In genomic region chr5:169636477-169637084, GRCh38 we compare ENCODE assay signal across 1 cellular context.
TF ChIP-seq lines count a peak whose summit lies in the region.

No MANE protein-coding gene starts in this region.

TF ChIP-seq in K562, 482 proteins besides CTCF, POLR2A, EP300 and RAD21 (continued from another document):
- TF ChIP-seq PATZ1 (CRISPR knock-in tag; IDR thresholded peaks at IDR 0.05; ENCODE audit: borderline replicate concordance), result no peak
- no peak for TF ChIP-seq U2AF1 (optimal IDR thresholded peaks at IDR 0.05; ENCODE audit: low read depth, low read length)
- TF ChIP-seq ZFP1 (CRISPR knock-in tag; IDR thresholded peaks at IDR 0.05), result no peak
- no peak for TF ChIP-seq ZNF224 (CRISPR knock-in tag; IDR thresholded peaks at IDR 0.05)
- TF ChIP-seq ZNF77 (CRISPR knock-in tag; IDR thresholded peaks at IDR 0.05), result no peak
- TF ChIP-seq ZC3H11A (IDR thresholded peaks at IDR 0.05; ENCODE audit: low read depth, low read length), result no peak
- no peak for TF ChIP-seq MXD1 (CRISPR knock-in tag; IDR thresholded peaks at IDR 0.05; ENCODE audit: borderline replicate concordance, poor library complexity, severe bottlenecking)
- no peak for TF ChIP-seq TBL1XR1 (IDR thresholded peaks at IDR 0.05; ENCODE audit: low read length in 2 of 2)
- no peak for TF ChIP-seq NR4A1 (CRISPR knock-in tag; IDR thresholded peaks at IDR 0.05)
- no peak for TF ChIP-seq NR4A1 (tag; IDR thresholded peaks at IDR 0.05)
- no peak for TF ChIP-seq TFE3 (CRISPR knock-in tag; IDR thresholded peaks at IDR 0.05)
- no peak for TF ChIP-seq EGR1 (conservative IDR thresholded peaks at IDR 0.05)
- no peak for TF ChIP-seq ZNF561 (CRISPR knock-in tag; conservative IDR thresholded peaks at IDR 0.05)
- no peak for TF ChIP-seq POU5F1 (IDR thresholded peaks at IDR 0.05; ENCODE audit: borderline replicate concordance, low read depth, low read length, partially characterized antibody)
- no peak for TF ChIP-seq ZBTB9 (CRISPR knock-in tag; IDR thresholded peaks at IDR 0.05)
- TF ChIP-seq ZNF212 (CRISPR knock-in tag; IDR thresholded peaks at IDR 0.05), result no peak
- TF ChIP-seq SRSF1 (IDR thresholded peaks at IDR 0.05; ENCODE audit: low read depth, low read length), result no peak
- TF ChIP-seq LCOR (CRISPR knock-in tag; IDR thresholded peaks at IDR 0.05), result peak; percentile 28; the same call in 1 of the 2 replicates
- no peak for TF ChIP-seq OTX1 (CRISPR knock-in tag; IDR thresholded peaks at IDR 0.05)
- TF ChIP-seq RAD51 (IDR thresholded peaks at IDR 0.05; ENCODE audit: borderline replicate concordance, low read depth), result no peak
- peak; percentile 56; the same call in 1 of the 2 replicates for TF ChIP-seq ZBTB33 (CRISPR knock-in tag; IDR thresholded peaks at IDR 0.05)
- no peak for TF ChIP-seq ZBTB12 (CRISPR knock-in tag; IDR thresholded peaks at IDR 0.05)
- TF ChIP-seq GABPB1 (CRISPR knock-in tag; IDR thresholded peaks at IDR 0.05), result no peak
- TF ChIP-seq BCOR (IDR thresholded peaks at IDR 0.05), result peak; percentile 64; the same call in 1 of the 2 replicates
- no peak for TF ChIP-seq ZNF644 (tag; IDR thresholded peaks at IDR 0.05; ENCODE audit: low read depth)
- no peak for TF ChIP-seq MLX (CRISPR knock-in tag; conservative IDR thresholded peaks at IDR 0.05)
- peak; percentile 64 for TF ChIP-seq RBM25 (IDR thresholded peaks at IDR 0.05; ENCODE audit: low read depth, low read length, severe bottlenecking)
- no peak for TF ChIP-seq HDAC3 (IDR thresholded peaks at IDR 0.05; ENCODE audit: borderline replicate concordance, partially characterized antibody)
- no peak for TF ChIP-seq HCFC1 (IDR thresholded peaks at IDR 0.05; ENCODE audit: low read depth, low read length)
- no peak for TF ChIP-seq RERE (CRISPR knock-in tag; IDR thresholded peaks at IDR 0.05; ENCODE audit: borderline replicate concordance)
- peak; percentile 14; the same call in 1 of the 2 replicates for TF ChIP-seq CBX1 (IDR thresholded peaks at IDR 0.05; ENCODE audit: low read depth)
- TF ChIP-seq SMARCA5 (IDR thresholded peaks at IDR 0.05), result peak; percentile 20; the same call in 1 of the 2 replicates
- peak; percentile 24; the same call in 1 of the 2 replicates for TF ChIP-seq ZNF609 (CRISPR knock-in tag; IDR thresholded peaks at IDR 0.05; ENCODE audit: borderline replicate concordance)
- no peak for TF ChIP-seq ELK1 (CRISPR knock-in tag; IDR thresholded peaks at IDR 0.05)
- 0 out of 2 replicates have a peak, but pooled peaks have one; percentile 20 for TF ChIP-seq TOE1 (IDR thresholded peaks at IDR 0.05; ENCODE audit: borderline replicate concordance)
- TF ChIP-seq TOE1 (CRISPR knock-in tag; IDR thresholded peaks at IDR 0.05; ENCODE audit: borderline replicate concordance, low read depth), result no peak
- TF ChIP-seq XRCC5 (IDR thresholded peaks at IDR 0.05; ENCODE audit: low read depth, low read length), result no peak
- no peak for TF ChIP-seq TARDBP (IDR thresholded peaks at IDR 0.05)
- TF ChIP-seq ZNF384 (IDR thresholded peaks at IDR 0.05; ENCODE audit: low read depth, low read length), result no peak
